In the genomic region with DNA sequence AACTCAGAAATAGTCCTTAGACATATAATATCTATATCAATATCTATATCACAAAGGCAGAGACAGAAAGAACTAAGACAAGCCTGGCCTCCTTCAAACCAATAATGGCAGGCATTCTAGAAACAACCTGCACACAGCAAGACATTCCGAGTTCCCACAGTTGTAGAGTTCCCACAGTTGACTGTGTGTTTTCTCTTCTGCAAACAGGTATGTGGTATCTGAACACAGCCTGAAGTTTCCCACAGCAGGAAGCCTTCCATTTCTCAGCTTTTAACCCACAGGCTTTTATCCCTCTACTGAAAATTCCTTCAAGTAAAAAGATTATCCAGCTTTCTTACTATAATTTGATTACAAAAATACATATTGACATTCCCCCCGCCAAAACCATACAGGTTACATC, we compare ENCODE assay signal across 37 cellular contexts.
"Had no signal": no experiment of that assay in that cellular context is flagged by ENCODE, and none has a peak within 500 bp of the region (broad histone marks: within the 10 kb centered on the region; RNA-seq: fewer than 3 reads in every experiment).

No MANE protein-coding gene starts in this region.

- H3K27me3 Mint-ChIP-seq: activated CD4-positive, alpha-beta memory T cell treated with anti-CD3 and anti-CD28 coated beads, Interleukin-2, amount 10 ng/mL, durations not matched to agents 7 days and 5 days; activated CD8-positive, alpha-beta memory T cell treated with anti-CD3 and anti-CD28 coated beads, Interleukin-2, amount 10 ng/mL, durations not matched to agents 7 days and 5 days; brain had no signal

- H3K9me3 ChIP-seq: adrenal gland had no signal

- DNase-seq: activated CD4-positive, alpha-beta memory T cell treated with anti-CD3 and anti-CD28 coated beads, Interleukin-2, amount 10 ng/mL, durations not matched to agents 7 days and 5 days; activated CD4-positive, alpha-beta T cell treated with anti-CD3 and anti-CD28 coated beads for 1 hour; activated CD4-positive, alpha-beta T cell treated with anti-CD3 and anti-CD28 coated beads for 48 hours; activated CD4-positive, CD25-positive, alpha-beta regulatory T cell; activated CD8-positive, alpha-beta memory T cell treated with anti-CD3 and anti-CD28 coated beads for 24 hours; activated CD8-positive, alpha-beta memory T cell treated with anti-CD3 and anti-CD28 coated beads, Interleukin-2, amount 10 ng/mL, durations not matched to agents 7 days and 5 days; activated CD8-positive, alpha-beta memory T cell treated with anti-CD3 and anti-CD28 coated beads, Interleukin-2, amount 50 U/mL, for 48 hours; activated effector memory CD4-positive, alpha-beta T cell treated with anti-CD3 and anti-CD28 coated beads, Interleukin-2, amount 50 U/mL, for 16 hours; activated naive CD4-positive, alpha-beta T cell treated with Interleukin-2 at 50 U/mL for 16 hours; activated T-cell treated with anti-CD3 and anti-CD28 coated beads, Interleukin-2, amount 50 U/mL, for 1 hour; adrenal gland; caudate nucleus; NCI-H1092 treated with DMSO at 0.1 percent for 48 hours; NCI-H1417; NCI-H146; NCI-H187; NCI-H2029 treated with DMSO at 0.1 percent for 48 hours; NCI-H2107; NCI-H2171; NCI-H446 treated with DMSO at 0.1 percent for 48 hours; NCI-H524; NCI-H69; NK-92 treated with Interleukin-12 subunit alpha and Interleukin-12 subunit beta, amount 100 ng/mL, for 24 hours; PC-3; SIG-M5; T-helper 1 cell; T1000; WERI-Rb-1 had no signal

- FAIRE-seq: astrocyte, bronchial epithelial cell, K562, RCC 7860 had no signal

- H3K4me3 Mint-ChIP-seq: activated CD4-positive, alpha-beta memory T cell treated with anti-CD3 and anti-CD28 coated beads, Interleukin-2, amount 10 ng/mL, durations not matched to agents 7 days and 5 days; activated CD8-positive, alpha-beta memory T cell treated with anti-CD3 and anti-CD28 coated beads, Interleukin-2, amount 10 ng/mL, durations not matched to agents 7 days and 5 days; brain had no signal

- H3K27ac ChIP-seq: adrenal gland, RWPE1, WERI-Rb-1 had no signal

- ATAC-seq: activated CD8-positive, alpha-beta memory T cell treated with anti-CD3 and anti-CD28 coated beads, Interleukin-2, amount 10 ng/mL, durations not matched to agents 7 days and 5 days; activated naive CD4-positive, alpha-beta T cell treated with anti-CD3 and anti-CD28 coated beads, Interleukin-2, amount 50 U/mL, for 72 hours; K562; PC-3; Right ventricle myocardium inferior; SK-N-SH treated with all-trans-retinoic acid at 6 μM for 48 hours had no signal

- H3K9me3 Mint-ChIP-seq: activated CD4-positive, alpha-beta memory T cell treated with anti-CD3 and anti-CD28 coated beads, Interleukin-2, amount 10 ng/mL, durations not matched to agents 7 days and 5 days; activated naive CD4-positive, alpha-beta T cell treated with anti-CD3 and anti-CD28 coated beads, Interleukin-2, amount 50 U/mL, for 72 hours; brain had no signal

- H3K27me3 ChIP-seq: adrenal gland had no signal

- H3K4me1 Mint-ChIP-seq: activated CD4-positive, alpha-beta memory T cell treated with anti-CD3 and anti-CD28 coated beads, Interleukin-2, amount 10 ng/mL, durations not matched to agents 7 days and 5 days; activated CD8-positive, alpha-beta memory T cell treated with anti-CD3 and anti-CD28 coated beads, Interleukin-2, amount 10 ng/mL, durations not matched to agents 7 days and 5 days; brain had no signal

- H3K4me3 ChIP-seq: adrenal gland, K562 had no signal

- H3K27ac Mint-ChIP-seq: activated CD4-positive, alpha-beta memory T cell treated with anti-CD3 and anti-CD28 coated beads, Interleukin-2, amount 10 ng/mL, durations not matched to agents 7 days and 5 days; activated CD8-positive, alpha-beta memory T cell treated with anti-CD3 and anti-CD28 coated beads, Interleukin-2, amount 10 ng/mL, durations not matched to agents 7 days and 5 days; activated naive CD4-positive, alpha-beta T cell treated with anti-CD3 and anti-CD28 coated beads, Interleukin-2, amount 50 U/mL, for 72 hours had no signal
